Comparison of ENCODE assay signal across 23 cellular contexts in genomic region chr14:104602315-104602932, GRCh38. TPM values are rescaled to one million over a fixed set of nuclear protein-coding genes. Genes with fewer than 3 reads are reported as not detected.
"Had no signal": no experiment of that assay in that cellular context is flagged by ENCODE, and none has a peak within 500 bp of the region (broad histone marks: within the 10 kb centered on the region; RNA-seq: fewer than 3 reads in every experiment).

No MANE protein-coding gene starts in this region.

- H3K4me1 Mint-ChIP-seq: activated B cell treated with CpG ODN at 0.5 μM for 24 hours; activated CD4-positive, alpha-beta T cell treated with anti-CD3 and anti-CD28 coated beads, Interleukin-2, amount 10 ng/mL, durations not matched to agents 24 days and 14 days had no signal

- H3K36me3 ChIP-seq: left ventricle myocardium inferior, stomach, upper lobe of right lung had no signal

- H3K9me3 Mint-ChIP-seq: activated CD4-positive, alpha-beta T cell treated with anti-CD3 and anti-CD28 coated beads, Interleukin-2, amount 10 ng/mL, durations not matched to agents 24 days and 14 days; activated CD8-positive, alpha-beta T cell treated with anti-CD3 and anti-CD28 coated beads for 36 hours; activated T-cell treated with anti-CD3 and anti-CD28 coated beads, Interleukin-2, amount 50 U/mL, for 4 hours; neural crest cell; T-helper 2 cell treated with Interferon-gamma antibody and Interleukin-4, amounts not matched to agents 5 μg/mL and 100 μg/mL, for 36 hours had no signal

- ATAC-seq: activated CD8-positive, alpha-beta T cell treated with anti-CD3 and anti-CD28 coated beads for 36 hours; activated T-cell treated with anti-CD3 and anti-CD28 coated beads, Interleukin-2, amount 50 U/mL, for 4 hours; psoas muscle; right cardiac atrium; upper lobe of right lung had no signal

- H3K9me3 ChIP-seq: left ventricle myocardium inferior, psoas muscle, upper lobe of right lung had no signal

- H3K27ac Mint-ChIP-seq: activated B cell treated with CpG ODN at 0.5 μM for 24 hours; activated CD4-positive, alpha-beta T cell treated with anti-CD3 and anti-CD28 coated beads, Interleukin-2, amount 10 ng/mL, durations not matched to agents 24 days and 14 days; activated CD8-positive, alpha-beta T cell treated with anti-CD3 and anti-CD28 coated beads for 36 hours; T-helper 2 cell treated with Interferon-gamma antibody and Interleukin-4, amounts not matched to agents 5 μg/mL and 100 μg/mL, for 36 hours had no signal

- DNase-seq: activated B cell treated with CpG ODN at 0.5 μM for 24 hours; activated CD4-positive, alpha-beta T cell treated with anti-CD3 and anti-CD28 coated beads, Interleukin-2, amount 10 ng/mL, durations not matched to agents 24 days and 14 days; activated CD8-positive, alpha-beta T cell treated with anti-CD3 and anti-CD28 coated beads for 36 hours; activated naive CD4-positive, alpha-beta T cell treated with anti-CD3 and anti-CD28 coated beads, Interleukin-2, amount 50 U/mL, for 16 hours; aorta; effector memory CD4-positive, alpha-beta T cell; foreskin melanocyte; glutamatergic neuron; left ventricle myocardium inferior; small intestine; stimulated activated CD4-positive, alpha-beta T cell treated with anti-CD3 and anti-CD28 coated beads, Interleukin-4, amount 100 ng/mL, for 1 hour; stomach had no signal

- H3K4me1 ChIP-seq: psoas muscle, upper lobe of right lung had no signal

- H3K4me3 Mint-ChIP-seq: activated B cell treated with CpG ODN at 0.5 μM for 24 hours; activated CD4-positive, alpha-beta T cell treated with anti-CD3 and anti-CD28 coated beads, Interleukin-2, amount 10 ng/mL, durations not matched to agents 24 days and 14 days; activated CD8-positive, alpha-beta T cell treated with anti-CD3 and anti-CD28 coated beads for 36 hours; activated T-cell treated with anti-CD3 and anti-CD28 coated beads, Interleukin-2, amount 50 U/mL, for 4 hours; neural crest cell; T-helper 2 cell treated with Interferon-gamma antibody and Interleukin-4, amounts not matched to agents 5 μg/mL and 100 μg/mL, for 36 hours had no signal

- H3K27ac ChIP-seq: left ventricle myocardium inferior, psoas muscle, stomach, upper lobe of right lung had no signal

- H3K4me3 ChIP-seq: left ventricle myocardium inferior, psoas muscle, stomach, upper lobe of right lung had no signal

RNA-seq across cellular contexts. Expression of gene TMEM179, which starts 2.1 kb away (rescaled TPM):
- total RNA-seq: activated B cell treated with CpG ODN at 0.5 μM for 24 hours; activated CD8-positive, alpha-beta T cell treated with anti-CD3 and anti-CD28 coated beads for 36 hours; activated T-cell treated with anti-CD3 and anti-CD28 coated beads, Interleukin-2, amount 50 U/mL, for 4 hours; aorta; epithelial cell of proximal tubule; myocyte; osteocyte; psoas muscle; upper lobe of right lung had no signal
- polyA plus RNA-seq: aorta had no signal

RNA-seq across cellular contexts. Expression of gene C14orf180, which starts 22.9 kb away (rescaled TPM):
- total RNA-seq: activated B cell treated with CpG ODN at 0.5 μM for 24 hours; activated CD4-positive, alpha-beta T cell treated with anti-CD3 and anti-CD28 coated beads, Interleukin-2, amount 10 ng/mL, durations not matched to agents 24 days and 14 days; activated CD8-positive, alpha-beta T cell treated with anti-CD3 and anti-CD28 coated beads for 36 hours; activated T-cell treated with anti-CD3 and anti-CD28 coated beads, Interleukin-2, amount 50 U/mL, for 4 hours; epithelial cell of proximal tubule; fibroblast of lung; neural crest cell; osteocyte; temporal lobe had no signal
- polyA plus RNA-seq: fibroblast of lung had no signal
